Comparison of ENCODE assay signal across 8 cellular contexts in the genomic region with DNA sequence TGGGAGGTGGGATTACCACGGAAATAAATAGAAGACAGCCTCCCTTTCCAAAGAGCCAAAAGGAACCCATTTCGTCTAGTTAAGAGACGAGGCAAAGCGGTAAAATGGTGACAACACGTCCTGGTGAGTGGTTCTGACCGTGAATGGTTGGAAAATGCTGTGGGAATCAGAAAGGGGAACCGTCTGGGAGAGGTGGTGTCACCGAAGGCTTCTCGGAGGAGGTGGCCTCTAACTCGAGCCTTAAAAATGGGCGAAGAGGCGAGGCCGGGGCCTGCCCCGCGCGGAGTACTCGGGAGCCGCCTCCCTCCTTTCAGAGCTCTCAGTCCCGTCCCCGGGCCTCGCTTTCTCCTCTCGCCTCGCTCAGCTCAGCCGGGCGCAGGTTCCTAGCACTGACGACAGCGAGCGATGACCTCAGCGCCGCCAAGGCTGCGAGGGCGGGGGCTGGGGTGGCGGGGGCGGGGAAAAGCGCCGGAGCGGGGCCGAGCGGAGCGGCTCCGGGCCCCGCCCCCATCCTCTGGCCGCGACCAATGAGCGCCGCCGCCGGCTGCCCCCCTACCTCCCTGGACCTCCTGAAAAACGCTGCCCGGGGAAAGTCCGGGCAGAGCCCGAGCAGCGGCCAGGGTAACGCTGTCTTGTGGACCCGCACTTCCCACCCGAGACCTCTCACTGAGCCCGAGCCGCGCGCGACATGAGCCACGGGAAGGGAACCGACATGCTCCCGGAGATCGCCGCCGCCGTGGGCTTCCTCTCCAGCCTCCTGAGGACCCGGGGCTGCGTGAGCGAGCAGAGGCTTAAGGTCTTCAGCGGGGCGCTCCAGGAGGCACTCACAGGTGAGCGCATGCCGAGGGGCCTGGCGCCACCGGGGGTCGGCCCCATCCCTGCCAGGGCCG. TPM values are rescaled to one million over a fixed set of nuclear protein-coding genes. Genes with fewer than 3 reads are reported as not detected.
DNase-seq lines count a peak whose midpoint lies in the region; ATAC-seq and TF ChIP-seq lines count a peak whose summit lies in the region.

A gene with protein sequence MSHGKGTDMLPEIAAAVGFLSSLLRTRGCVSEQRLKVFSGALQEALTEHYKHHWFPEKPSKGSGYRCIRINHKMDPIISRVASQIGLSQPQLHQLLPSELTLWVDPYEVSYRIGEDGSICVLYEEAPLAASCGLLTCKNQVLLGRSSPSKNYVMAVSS (plus strand): TSS at position 601 of the 890 bp plus-strand sequence. CDS start 88 bp downstream, at position 689.

- peaks cover 71% of the 10 kb centered on the region for H3K4me1 Mint-ChIP-seq in activated T-cell treated with anti-CD3 and anti-CD28 coated beads, Interleukin-2, amount 50 U/mL, for 72 hours (ENCODE audit: low read depth)

- H3K27ac ChIP-seq in KOPT-K1 (ENCODE audit: low read depth, low read length, poor library complexity, severe bottlenecking) (peak within 1 kb of the TSS; percentile 82), Peyer's patch (peak within 1 kb of the TSS; percentile 97 to 100 (median 98)), esophagus muscularis mucosa (replicated peaks in 1 of 4) (peak within 1 kb of the TSS; percentile 99 to 100 (median 100)), muscle layer of duodenum (ENCODE audit: low read length) (peak within 1 kb of the TSS; percentile 96)

- no peaks in the 10 kb centered on the region for H3K27me3 Mint-ChIP-seq in activated T-cell treated with anti-CD3 and anti-CD28 coated beads, Interleukin-2, amount 50 U/mL, for 72 hours (ENCODE audit: low read depth)

- H3K9me3 ChIP-seq in KOPT-K1 (ENCODE audit: insufficient read depth, low read length, poor library complexity, severe bottlenecking) (no peaks in the 10 kb centered on the region), Peyer's patch (no peaks in the 10 kb centered on the region), esophagus muscularis mucosa (no peaks in the 10 kb centered on the region), muscle layer of duodenum (ENCODE audit: control insufficient read depth in 1 of 2, low read length in 2 of 2) (no peaks in the 10 kb centered on the region)

- H3K4me1 ChIP-seq in Peyer's patch (peaks cover 7 to 44% (median 14%) of the 10 kb centered on the region in 4 donors), esophagus muscularis mucosa (peaks cover 31 to 48% (median 45%) of the 10 kb centered on the region in 4 donors), muscle layer of duodenum (ENCODE audit: control insufficient read depth in 1 of 2, insufficient read depth in 2 of 2, low read length in 2 of 2) (peaks cover 17 to 27% of the 10 kb centered on the region in 2 donors)

- H3K27me3 ChIP-seq in Peyer's patch = no peaks in the 10 kb centered on the region
- no peaks in the 10 kb centered on the region for H3K27me3 ChIP-seq in esophagus muscularis mucosa
- no peaks in the 10 kb centered on the region for H3K27me3 ChIP-seq in muscle layer of duodenum (ENCODE audit: low read depth, low read length)

- ATAC-seq in GM21786 (IDR thresholded peaks at IDR 0.05; ENCODE audit: unreplicated experiment) = peak; percentile 68
- peak; percentile 84 to 85 for ATAC-seq in activated T-cell treated with anti-CD3 and anti-CD28 coated beads, Interleukin-2, amount 50 U/mL, for 72 hours (replicated peaks in 1 of 2)

- H3K27ac Mint-ChIP-seq in activated T-cell treated with anti-CD3 and anti-CD28 coated beads, Interleukin-2, amount 50 U/mL, for 72 hours = peak within 1 kb of the TSS; percentile 99

- H3K4me3 ChIP-seq in Peyer's patch (peak within 1 kb of the TSS; percentile 90 to 98 (median 97)), esophagus muscularis mucosa (peak within 1 kb of the TSS; percentile 99), muscle layer of duodenum (ENCODE audit: low read depth in 1 of 2, low read length in 2 of 2) (peak within 1 kb of the TSS; percentile 90 to 98)

- TF ChIP-seq CTCF in Peyer's patch (IDR thresholded peaks at IDR 0.05) (no peak), esophagus muscularis mucosa (IDR thresholded peaks at IDR 0.05) (no peak)

- TF ChIP-seq EP300 in esophagus muscularis mucosa (IDR thresholded peaks at IDR 0.05) = peak; percentile 64

- DNase-seq in DMS79 (lab: John Stamatoyannopoulos, UW) = peak; percentile 84
- DNase-seq in Peyer's patch = peak; percentile 94 to 97 (median 97)
- DNase-seq in activated T-cell treated with anti-CD3 and anti-CD28 coated beads, Interleukin-2, amount 50 U/mL, for 72 hours = peak; percentile 92 to 95
- DNase-seq in esophagus muscularis mucosa (ENCODE audit: extremely low spot score) = peak; percentile 98
- DNase-seq in stimulated activated CD8-positive, alpha-beta memory T cell treated with anti-CD3 and anti-CD28 coated beads, Interleukin-7, amount 100 ng/mL, for 4 hours (ENCODE audit: low read depth in 2 of 2) = peak; percentile 83 to 93

- WGBS in esophagus muscularis mucosa = 9% methylated on average over 25 of the region's 79 CpGs

- H3K36me3 ChIP-seq in KOPT-K1 (ENCODE audit: insufficient read depth, low read length) (0 out of 2 replicates have a peak, but pooled peaks cover 5% of the 10 kb centered on the region), Peyer's patch (peaks cover 0 to 30% (median 0%) of the 10 kb centered on the region in 3 donors), esophagus muscularis mucosa (peaks cover 12 to 37% (median 30%) of the 10 kb centered on the region in 4 donors), muscle layer of duodenum (ENCODE audit: control insufficient read depth in 1 of 2, insufficient read depth in 2 of 2, low read length in 2 of 2) (peaks cover 17 to 20% of the 10 kb centered on the region in 2 donors)

- no peaks in the 10 kb centered on the region for H3K9me3 Mint-ChIP-seq in activated T-cell treated with anti-CD3 and anti-CD28 coated beads, Interleukin-2, amount 50 U/mL, for 72 hours

- intact Hi-C loops in esophagus muscularis mucosa (cut with DNase I) = loop anchor here (5.0 kb wide), 1 partner anchor 33 kb away; no protein-coding TSS in a partner anchor

- H3K36me3 Mint-ChIP-seq in activated T-cell treated with anti-CD3 and anti-CD28 coated beads, Interleukin-2, amount 50 U/mL, for 72 hours (ENCODE audit: insufficient read depth in 2 of 2) = peaks cover 33 to 43% of the 10 kb centered on the region in 2 donors

- H3K4me3 Mint-ChIP-seq in activated T-cell treated with anti-CD3 and anti-CD28 coated beads, Interleukin-2, amount 50 U/mL, for 72 hours = peak within 1 kb of the TSS; percentile 90 to 99

- TF ChIP-seq POLR2A in Peyer's patch (IDR thresholded peaks at IDR 0.05) = peak; percentile 99 to 100
- TF ChIP-seq POLR2A in esophagus muscularis mucosa (IDR thresholded peaks at IDR 0.05; ENCODE audit: low read depth) = peak; percentile 100

RNA-seq across cellular contexts. Expression of the gene that starts here (rescaled TPM):
- total RNA-seq in Peyer's patch = 100 to 1,000 TPM in 1 of 4 donors, 10 to 100 TPM in 3; 45.0 to 129 (median 58.8) TPM
- 100 to 1,000 TPM; 138 to 153 TPM for total RNA-seq in activated T-cell treated with anti-CD3 and anti-CD28 coated beads, Interleukin-2, amount 50 U/mL, for 72 hours
- total RNA-seq in esophagus muscularis mucosa = 100 to 1,000 TPM in 3 of 4 donors, 10 to 100 TPM in 1; 67.7 to 656 (median 159) TPM

Comparison
In these comparisons a context has a peak if more than half of its experiments do, and no peak if none do; other contexts are left out.
1. Peak in every context shown above with its lines: DNase-seq, ATAC-seq, H3K4me3 ChIP-seq and H3K27ac ChIP-seq.